22 cellular contexts compared by ENCODE assay signal in the genomic region with DNA sequence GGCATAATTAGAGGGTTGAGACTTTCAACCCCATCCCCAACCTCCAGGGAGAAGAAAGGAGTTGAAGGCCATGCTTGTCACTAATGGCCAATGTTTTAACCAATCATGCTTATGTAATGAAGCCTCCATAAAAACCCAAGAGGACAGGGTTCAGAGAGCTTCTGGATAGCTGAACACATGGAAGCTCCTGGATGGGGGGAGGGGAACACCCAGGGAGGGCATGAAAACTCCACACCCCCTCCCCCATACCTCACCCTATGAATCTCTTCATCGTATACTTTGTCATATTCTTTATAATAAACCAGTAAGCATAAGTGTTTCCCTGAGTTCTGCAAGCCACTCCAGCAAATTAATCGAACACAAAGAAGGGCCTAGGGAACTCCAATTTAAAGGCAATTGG.
DNase-seq lines count a peak whose midpoint lies in the region; ATAC-seq and TF ChIP-seq lines count a peak whose summit lies in the region.
"Had no signal": no experiment of that assay in that cellular context is flagged by ENCODE, and none has a peak within 500 bp of the region (broad histone marks: within the 10 kb centered on the region; RNA-seq: fewer than 3 reads in every experiment).

No MANE protein-coding gene starts in this region.

- H3K27me3 Mint-ChIP-seq in HFFc6 (ENCODE audit: insufficient read depth) (no peaks in the 10 kb centered on the region), neural crest cell (ENCODE audit: low read depth) (no peaks in the 10 kb centered on the region)
- H3K27me3 Mint-ChIP-seq: activated naive CD4-positive, alpha-beta T cell treated with anti-CD3 and anti-CD28 coated beads, Interleukin-2, amount 50 U/mL, for 24 hours; progenitor cell of endocrine pancreas; stimulated activated naive B cell treated with anti-CD40 and anti-IgM and Interleukin-4, amounts not matched to agents 10 μg/mL and 1 μg/mL and 100 μg/mL, for 72 hours had no signal

- intact Hi-C loops in testis (cut with DNase I; ENCODE audit: low total_unique reads): no loop called here

- H3K4me3 Mint-ChIP-seq in HFFc6: peak overlapping the region; percentile 60; the same call in 1 of the 2 replicates
- no peak overlapping the region for H3K4me3 Mint-ChIP-seq in neural crest cell
- H3K4me3 Mint-ChIP-seq: activated naive CD4-positive, alpha-beta T cell treated with anti-CD3 and anti-CD28 coated beads, Interleukin-2, amount 50 U/mL, for 24 hours; nephron; stimulated activated naive B cell treated with anti-CD40 and anti-IgM and Interleukin-4, amounts not matched to agents 10 μg/mL and 1 μg/mL and 100 μg/mL, for 72 hours had no signal

- TF ChIP-seq CTCF in HFFc6 (IDR thresholded peaks at IDR 0.05): no peak
- TF ChIP-seq CTCF in neural crest cell (conservative IDR thresholded peaks at IDR 0.05): no peak
- TF ChIP-seq CTCF in testis (IDR thresholded peaks at IDR 0.05): no peak

- H3K36me3 ChIP-seq in testis (ENCODE audit: low read depth, missing control alignments): no peaks in the 10 kb centered on the region
- H3K36me3 ChIP-seq: HAP-1, MG63 had no signal

- peaks cover 37% of the 10 kb centered on the region for H3K4me1 ChIP-seq in testis

- H3K9me3 ChIP-seq in testis: no peaks in the 10 kb centered on the region
- H3K9me3 ChIP-seq: HAP-1, MG63 had no signal

- H3K4me1 Mint-ChIP-seq in HFFc6 (ENCODE audit: low read depth) (peaks cover 56% of the 10 kb centered on the region), neural crest cell (peaks cover 47% of the 10 kb centered on the region)

- ATAC-seq in GM18502 (IDR thresholded peaks at IDR 0.05; ENCODE audit: poor library complexity, unreplicated experiment) (no peak), HG02610 (IDR thresholded peaks at IDR 0.05; ENCODE audit: unreplicated experiment) (no peak)
- ATAC-seq: stimulated activated naive B cell treated with anti-CD40 and anti-IgM and Interleukin-4, amounts not matched to agents 10 μg/mL and 1 μg/mL and 100 μg/mL, for 72 hours had no signal

- no peaks in the 10 kb centered on the region for H3K27me3 ChIP-seq in testis
- H3K27me3 ChIP-seq: MG63 had no signal

- 54 to 70% methylated on average over 2 of the region's 2 CpGs for WGBS in testis, 2 donors

- H3K4me3 ChIP-seq in testis: no peak overlapping the region
- H3K4me3 ChIP-seq: HAP-1, MG63 had no signal

- H3K9me3 Mint-ChIP-seq in HFFc6: no peaks in the 10 kb centered on the region
- H3K9me3 Mint-ChIP-seq in neural crest cell: peaks cover 7% of the 10 kb centered on the region
- H3K9me3 Mint-ChIP-seq: activated naive CD4-positive, alpha-beta T cell treated with anti-CD3 and anti-CD28 coated beads, Interleukin-2, amount 50 U/mL, for 24 hours; nephron; stimulated activated naive B cell treated with anti-CD40 and anti-IgM and Interleukin-4, amounts not matched to agents 10 μg/mL and 1 μg/mL and 100 μg/mL, for 72 hours had no signal

- DNase-seq in HFFc6: no peak
- DNase-seq in neural crest cell (ENCODE audit: low read depth, low spot score): no peak
- DNase-seq in testis: no peak
- no peak for DNase-seq in NCI-H1092 treated with DMSO at 0.1 percent for 48 hours (lab: John Stamatoyannopoulos, UW)
- DNase-seq in NCI-H510A treated with DMSO at 0.1 percent for 48 hours (lab: John Stamatoyannopoulos, UW): no peak
- DNase-seq: activated CD4-positive, alpha-beta T cell treated with anti-CD3 and anti-CD28 coated beads for 4 hours; cerebellar nuclear complex; effector CD8-positive, alpha-beta T cell; MG63; midbrain; NCI-H1436 treated with DMSO at 0.1 percent for 48 hours; NCI-H524 treated with DMSO at 0.1 percent for 48 hours; small intestine; stimulated activated CD4-positive, alpha-beta T cell treated with anti-CD3 and anti-CD28 coated beads, Interleukin-2, amount 100 ng/mL, for 48 hours; stimulated activated naive B cell treated with anti-CD40 and anti-IgM and Interleukin-4, amounts not matched to agents 10 μg/mL and 1 μg/mL and 100 μg/mL, for 72 hours had no signal

- H3K36me3 Mint-ChIP-seq in HFFc6 (ENCODE audit: low read depth) (no peaks in the 10 kb centered on the region), neural crest cell (ENCODE audit: low read depth) (no peaks in the 10 kb centered on the region)
- H3K36me3 Mint-ChIP-seq: activated naive CD4-positive, alpha-beta T cell treated with anti-CD3 and anti-CD28 coated beads, Interleukin-2, amount 50 U/mL, for 24 hours; stimulated activated naive B cell treated with anti-CD40 and anti-IgM and Interleukin-4, amounts not matched to agents 10 μg/mL and 1 μg/mL and 100 μg/mL, for 72 hours had no signal

- H3K27ac ChIP-seq in cingulate gyrus (ENCODE audit: low read depth, low read length) (peak overlapping the region; percentile 11), testis (peak overlapping the region; percentile 23 to 62)

- peak overlapping the region; percentile 34; the same call in 1 of the 2 replicates for H3K27ac Mint-ChIP-seq in HFFc6
- peak overlapping the region; percentile 71 for H3K27ac Mint-ChIP-seq in neural crest cell (ENCODE audit: unreplicated experiment)
- H3K27ac Mint-ChIP-seq: activated naive CD4-positive, alpha-beta T cell treated with anti-CD3 and anti-CD28 coated beads, Interleukin-2, amount 50 U/mL, for 24 hours; progenitor cell of endocrine pancreas; stimulated activated naive B cell treated with anti-CD40 and anti-IgM and Interleukin-4, amounts not matched to agents 10 μg/mL and 1 μg/mL and 100 μg/mL, for 72 hours had no signal

- TF ChIP-seq POLR2A in testis (IDR thresholded peaks at IDR 0.05): no peak
